15 cellular contexts compared by ENCODE assay signal in the genomic region with DNA sequence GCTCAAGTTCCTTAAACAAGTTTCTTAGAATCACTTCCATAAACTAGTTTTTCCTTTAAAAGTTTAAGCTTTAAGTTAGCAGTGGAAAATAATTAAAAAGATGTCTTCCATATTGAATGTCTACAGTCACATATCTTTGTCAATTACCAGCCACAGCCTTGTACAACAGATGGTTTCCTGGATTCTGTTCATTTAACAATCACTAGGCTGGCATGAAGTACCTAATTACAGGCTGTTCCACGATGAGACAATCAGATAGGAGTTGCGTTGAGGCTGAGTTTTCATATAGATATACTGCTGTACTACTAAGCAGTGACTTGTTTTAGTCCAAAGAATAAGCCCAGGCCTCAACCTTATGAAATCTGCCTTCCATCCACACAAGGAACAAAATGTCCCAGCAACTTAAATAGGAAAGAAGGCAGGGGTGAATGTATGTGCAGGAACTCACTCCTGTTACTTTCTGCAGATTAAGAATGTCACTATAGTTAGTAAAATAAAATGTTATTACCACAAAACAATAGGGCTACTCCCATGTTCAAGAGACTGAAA.
DNase-seq lines count a peak whose midpoint lies in the region; FAIRE-seq lines count a peak whose summit lies in the region.
"Had no signal": no experiment of that assay in that cellular context is flagged by ENCODE, and none has a peak within 500 bp of the region (broad histone marks: within the 10 kb centered on the region; RNA-seq: fewer than 3 reads in every experiment).

No MANE protein-coding gene starts in this region.

- peaks cover 27% of the 10 kb centered on the region for H3K4me1 Mint-ChIP-seq in activated CD4-positive, alpha-beta memory T cell treated with anti-CD3 and anti-CD28 coated beads, Interleukin-2, amount 10 ng/mL, durations not matched to agents 7 days and 5 days

- DNase-seq in DMS153 (lab: John Stamatoyannopoulos, UW) (peak; percentile 6), NCI-H1105 (lab: John Stamatoyannopoulos, UW) (peak; percentile 45), NCI-H774 (lab: John Stamatoyannopoulos, UW) (peak; percentile 33), amygdala (lab: John Stamatoyannopoulos, UW) (no peak)
- no peak for DNase-seq in activated CD4-positive, alpha-beta memory T cell treated with anti-CD3 and anti-CD28 coated beads, Interleukin-2, amount 10 ng/mL, durations not matched to agents 7 days and 5 days
- no peak for DNase-seq in activated T-cell treated with anti-CD3 and anti-CD28 coated beads, Interleukin-2, amount 50 U/mL, for 48 hours
- DNase-seq: amniotic stem cell; CD8-positive, alpha-beta memory T cell; hippocampal formation; naive thymus-derived CD8-positive, alpha-beta T cell; OCI-M1; SIG-M5; stimulated activated CD4-positive, alpha-beta T cell treated with anti-CD3 and anti-CD28 coated beads, Interleukin-2, amount 100 ng/mL, for 48 hours; stomach had no signal

- CTCF ChIA-PET in activated CD4-positive, alpha-beta memory T cell treated with anti-CD3 and anti-CD28 coated beads, Interleukin-2, amount 10 ng/mL, durations not matched to agents 7 days and 5 days (lab: Charles Lee), result no interaction called here

- H3K36me3 Mint-ChIP-seq in activated CD4-positive, alpha-beta memory T cell treated with anti-CD3 and anti-CD28 coated beads, Interleukin-2, amount 10 ng/mL, durations not matched to agents 7 days and 5 days (ENCODE audit: low read depth), result peaks cover 41% of the 10 kb centered on the region

- no peak overlapping the region for H3K4me3 Mint-ChIP-seq in activated CD4-positive, alpha-beta memory T cell treated with anti-CD3 and anti-CD28 coated beads, Interleukin-2, amount 10 ng/mL, durations not matched to agents 7 days and 5 days
- H3K4me3 Mint-ChIP-seq: CD8-positive, alpha-beta memory T cell; naive thymus-derived CD8-positive, alpha-beta T cell had no signal

- no peaks in the 10 kb centered on the region for H3K9me3 Mint-ChIP-seq in activated CD4-positive, alpha-beta memory T cell treated with anti-CD3 and anti-CD28 coated beads, Interleukin-2, amount 10 ng/mL, durations not matched to agents 7 days and 5 days
- H3K9me3 Mint-ChIP-seq: CD8-positive, alpha-beta memory T cell; naive thymus-derived CD8-positive, alpha-beta T cell had no signal

- POLR2A ChIA-PET in activated CD4-positive, alpha-beta memory T cell treated with anti-CD3 and anti-CD28 coated beads, Interleukin-2, amount 10 ng/mL, durations not matched to agents 7 days and 5 days (lab: Charles Lee), result no interaction called here

- FAIRE-seq in islet of Langerhans (lab: Jason Lieb, UNC), result peak; percentile 91

- no peak overlapping the region for H3K27ac Mint-ChIP-seq in activated CD4-positive, alpha-beta memory T cell treated with anti-CD3 and anti-CD28 coated beads, Interleukin-2, amount 10 ng/mL, durations not matched to agents 7 days and 5 days
- H3K27ac Mint-ChIP-seq: CD8-positive, alpha-beta memory T cell; naive thymus-derived CD8-positive, alpha-beta T cell had no signal

- H3K27me3 Mint-ChIP-seq in activated CD4-positive, alpha-beta memory T cell treated with anti-CD3 and anti-CD28 coated beads, Interleukin-2, amount 10 ng/mL, durations not matched to agents 7 days and 5 days, result no peaks in the 10 kb centered on the region
- H3K27me3 Mint-ChIP-seq: CD8-positive, alpha-beta memory T cell; naive thymus-derived CD8-positive, alpha-beta T cell had no signal

Comparison
In these comparisons a context has a peak if more than half of its experiments do, and no peak if none do; other contexts are left out.
1. DNase-seq: peak in DMS153 (single experiment), NCI-H1105 (single experiment) and NCI-H774 (single experiment); none in activated CD4-positive, alpha-beta memory T cell treated with anti-CD3 and anti-CD28 coated beads, Interleukin-2, amount 10 ng/mL, durations not matched to agents 7 days and 5 days (single experiment), activated T-cell treated with anti-CD3 and anti-CD28 coated beads, Interleukin-2, amount 50 U/mL, for 48 hours (0 of 2) and amygdala (0 of 56).